Comparison of ENCODE assay signal across 8 cellular contexts in genomic region chr6:71419954-71420692, GRCh38.
DNase-seq lines count a peak whose midpoint lies in the region; ATAC-seq and TF ChIP-seq lines count a peak whose summit lies in the region.

No MANE protein-coding gene starts in this region.

- peaks cover 5% of the 10 kb centered on the region; the same call in 1 of the 2 replicates for H3K4me1 ChIP-seq in HUES6 (ENCODE audit: control insufficient read depth, insufficient read depth, low read length)

- H3K36me3 ChIP-seq in HUES6 (ENCODE audit: control insufficient read depth, insufficient read depth, low read length) = peaks cover 5% of the 10 kb centered on the region; the same call in 1 of the 2 replicates

- DNase-seq in CD14-positive monocyte (ENCODE audit: low spot score) (no peak), caudate nucleus (lab: John Stamatoyannopoulos, UW) (peak in 29 of 61 donors; percentile 3 to 76 (median 53)), kidney tubule cell (ENCODE audit: low spot score) (peak; percentile 52), AML-193 (lab: John Stamatoyannopoulos, UW) (no peak), RKO (ENCODE audit: low spot score) (no peak)

- intact Hi-C loops in CD14-positive monocyte (cut with micrococcal nuclease) = no loop called here

- no peak overlapping the region for H3K27ac Mint-ChIP-seq in CD14-positive monocyte
- H3K27ac Mint-ChIP-seq in stimulated activated naive CD8-positive, alpha-beta T cell treated with anti-CD3 and anti-CD28 coated beads, Interleukin-15, Interleukin-2, amounts not matched to agents 100 ng/mL and 50 ng/mL, for 24 hours = no peak overlapping the region

- H3K4me1 Mint-ChIP-seq in CD14-positive monocyte = peaks cover 7% of the 10 kb centered on the region
- peaks cover 3% of the 10 kb centered on the region for H3K4me1 Mint-ChIP-seq in stimulated activated naive CD8-positive, alpha-beta T cell treated with anti-CD3 and anti-CD28 coated beads, Interleukin-15, Interleukin-2, amounts not matched to agents 100 ng/mL and 50 ng/mL, for 24 hours (ENCODE audit: low read depth)

- H3K27me3 Mint-ChIP-seq in CD14-positive monocyte (ENCODE audit: low read depth in 3 of 3) = peaks cover 57 to 78% (median 60%) of the 10 kb centered on the region in 3 donors
- peaks cover 70% of the 10 kb centered on the region for H3K27me3 Mint-ChIP-seq in stimulated activated naive CD8-positive, alpha-beta T cell treated with anti-CD3 and anti-CD28 coated beads, Interleukin-15, Interleukin-2, amounts not matched to agents 100 ng/mL and 50 ng/mL, for 24 hours

- peaks cover 17% of the 10 kb centered on the region for H3K27me3 ChIP-seq in HUES6 (ENCODE audit: control insufficient read depth, insufficient read depth, low read length)

- peak overlapping the region; percentile 92 for H3K4me3 ChIP-seq in HUES6 (ENCODE audit: low read depth, low read length)

- H3K9ac ChIP-seq in HUES6 (ENCODE audit: low read length) = peak overlapping the region; percentile 72

- ATAC-seq in GM19395 (IDR thresholded peaks at IDR 0.05; ENCODE audit: unreplicated experiment) = peak; percentile 53

- peaks cover 3 to 7% of the 10 kb centered on the region in 2 donors for H3K36me3 Mint-ChIP-seq in CD14-positive monocyte
- H3K36me3 Mint-ChIP-seq in stimulated activated naive CD8-positive, alpha-beta T cell treated with anti-CD3 and anti-CD28 coated beads, Interleukin-15, Interleukin-2, amounts not matched to agents 100 ng/mL and 50 ng/mL, for 24 hours (ENCODE audit: low read depth) = no peaks in the 10 kb centered on the region

- TF ChIP-seq CTCF in CD14-positive monocyte (IDR thresholded peaks at IDR 0.05) = no peak

- no peaks in the 10 kb centered on the region for H3K9me3 ChIP-seq in HUES6 (ENCODE audit: control insufficient read depth, insufficient read depth, low read depth, low read length)

- H3K27ac ChIP-seq in HUES6 (ENCODE audit: low read depth, low read length) = no peak overlapping the region
- H3K27ac ChIP-seq in caudate nucleus (ENCODE audit: low read depth, low read length) = peak overlapping the region; percentile 92

- peaks cover 2 to 17% (median 14%) of the 10 kb centered on the region in 7 donors for H3K9me3 Mint-ChIP-seq in CD14-positive monocyte
- no peaks in the 10 kb centered on the region for H3K9me3 Mint-ChIP-seq in stimulated activated naive CD8-positive, alpha-beta T cell treated with anti-CD3 and anti-CD28 coated beads, Interleukin-15, Interleukin-2, amounts not matched to agents 100 ng/mL and 50 ng/mL, for 24 hours

- H3K4me3 Mint-ChIP-seq in CD14-positive monocyte = peak overlapping the region; percentile 72 to 91
- H3K4me3 Mint-ChIP-seq in stimulated activated naive CD8-positive, alpha-beta T cell treated with anti-CD3 and anti-CD28 coated beads, Interleukin-15, Interleukin-2, amounts not matched to agents 100 ng/mL and 50 ng/mL, for 24 hours = peak overlapping the region; percentile 63
